In the genomic region with DNA sequence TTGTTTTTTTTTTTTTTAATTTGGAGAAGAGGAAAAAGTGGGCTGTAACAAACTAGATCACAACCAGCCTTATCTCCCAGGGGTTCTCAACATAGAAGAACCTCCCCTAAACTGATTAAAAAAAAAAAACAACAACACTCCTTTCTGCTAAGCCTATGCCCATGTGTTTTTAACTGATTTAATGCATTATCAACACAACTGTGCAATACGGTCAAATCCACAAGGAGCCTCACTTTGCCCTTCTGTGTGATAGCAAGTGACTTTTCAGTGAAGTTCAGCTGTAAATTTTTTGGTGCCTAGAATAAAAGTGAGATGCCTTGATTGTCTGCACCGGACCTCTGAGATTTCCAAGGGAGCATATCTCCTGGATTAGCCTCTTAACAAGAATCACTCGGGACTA, we compare ENCODE assay signal across 15 cellular contexts. TPM values are rescaled to one million over a fixed set of nuclear protein-coding genes. Genes with fewer than 3 reads are reported as not detected.
DNase-seq lines count a peak whose midpoint lies in the region; ATAC-seq and TF ChIP-seq lines count a peak whose summit lies in the region.
"Had no signal": no experiment of that assay in that cellular context is flagged by ENCODE, and none has a peak within 500 bp of the region (broad histone marks: within the 10 kb centered on the region; RNA-seq: fewer than 3 reads in every experiment).

No MANE protein-coding gene starts in this region.

- no peak overlapping the region for H2AFZ ChIP-seq in osteoblast (ENCODE audit: low read length)

- no peak for TF ChIP-seq CTCF in colonic mucosa (IDR thresholded peaks at IDR 0.05)
- no peak for TF ChIP-seq CTCF in osteoblast (IDR thresholded peaks at IDR 0.05; ENCODE audit: extremely low read depth, low read depth, low read length)
- no peak for TF ChIP-seq CTCF in mesothelial cell of epicardium (IDR thresholded peaks at IDR 0.05; ENCODE audit: unreplicated experiment)

- H3K4me1 ChIP-seq in right cardiac atrium (ENCODE audit: control insufficient read depth, insufficient read depth, low read length) (no peaks in the 10 kb centered on the region), colonic mucosa (no peaks in the 10 kb centered on the region), osteoblast (ENCODE audit: insufficient read depth, low read length) (peaks cover 7% of the 10 kb centered on the region), aorta (ENCODE audit: control insufficient read depth in 1 of 2, insufficient read depth in 2 of 2, low read length in 2 of 2) (no peaks in the 10 kb centered on the region)

- intact Hi-C loops in right cardiac atrium (cut with DNase I) (no loop called here), left ventricle myocardium superior (cut with micrococcal nuclease) (no loop called here), colonic mucosa (cut with DNase I) (no loop called here), aorta (cut with DNase I) (loop anchor here in 1 of 2 donors (10.0 kb wide), 1 partner anchor 229 kb away; no protein-coding TSS in a partner anchor)

- H3K27me3 ChIP-seq in right cardiac atrium (ENCODE audit: control insufficient read depth, insufficient read depth) (no peaks in the 10 kb centered on the region), colonic mucosa (peaks cover 21% of the 10 kb centered on the region), osteoblast (ENCODE audit: insufficient read depth, low read length) (peaks cover 46% of the 10 kb centered on the region), aorta (ENCODE audit: control insufficient read depth in 1 of 2, insufficient read depth in 2 of 2, low read length in 1 of 2) (no peaks in the 10 kb centered on the region)

- H4K20me1 ChIP-seq in osteoblast (ENCODE audit: insufficient read depth, low read length): no peaks in the 10 kb centered on the region

- H3K27ac ChIP-seq in right cardiac atrium (ENCODE audit: low read length) (no peak overlapping the region), colonic mucosa (peak overlapping the region; percentile 17), osteoblast (ENCODE audit: low read depth, low read length) (no peak overlapping the region), aorta (ENCODE audit: low read depth in 1 of 2, low read length in 2 of 2) (peak overlapping the region; percentile 85 to 97)

- ATAC-seq in right cardiac atrium (no peak), left ventricle myocardium superior (no peak), aorta (ENCODE audit: low FRiP score) (no peak), HG02885 (IDR thresholded peaks at IDR 0.05; ENCODE audit: poor library complexity, unreplicated experiment) (no peak)

- DNase-seq in right cardiac atrium: no peak
- no peak for DNase-seq in left ventricle myocardium superior
- no peak for DNase-seq in colonic mucosa
- peak; percentile 68 for DNase-seq in osteoblast (ENCODE audit: insufficient read length, low spot score, missing footprints)
- DNase-seq in aorta: no peak
- DNase-seq in DMS53 treated with DMSO at 0.1 percent for 48 hours (lab: John Stamatoyannopoulos, UW; ENCODE audit: unreplicated experiment): no peak
- DNase-seq in mesothelial cell of epicardium (ENCODE audit: low spot score in 2 of 2, unreplicated experiment in 2 of 2): no peak
- DNase-seq: activated CD4-positive, alpha-beta T cell treated with anti-CD3 and anti-CD28 coated beads, Interleukin-2, amount 10 ng/mL, durations not matched to agents 7 days and 5 days; activated T-cell treated with anti-CD3 and anti-CD28 coated beads, Interleukin-2, amount 50 U/mL, for 48 hours; NCI-H187; NCI-H524; stimulated activated naive CD4-positive, alpha-beta T cell; T-helper 2 cell had no signal

- H3K36me3 ChIP-seq in colonic mucosa: no peaks in the 10 kb centered on the region
- H3K36me3 ChIP-seq in osteoblast (ENCODE audit: insufficient read depth, low read length): no peaks in the 10 kb centered on the region
- H3K36me3 ChIP-seq in aorta (ENCODE audit: control insufficient read depth in 1 of 2, insufficient read depth in 2 of 2, low read length in 1 of 2): no peaks in the 10 kb centered on the region

- H3K9me3 Mint-ChIP-seq in mesothelial cell of epicardium: no peaks in the 10 kb centered on the region
- H3K9me3 Mint-ChIP-seq: activated CD4-positive, alpha-beta T cell treated with anti-CD3 and anti-CD28 coated beads, Interleukin-2, amount 10 ng/mL, durations not matched to agents 7 days and 5 days; natural killer cell treated with Interleukin-12 subunit alpha and Interleukin-12 subunit beta and Interleukin-15 and Interleukin-18, amount 100 ng/mL, for 72 hours had no signal

- H3K4me1 Mint-ChIP-seq in mesothelial cell of epicardium: peaks cover 9% of the 10 kb centered on the region

- no peaks in the 10 kb centered on the region for H3K79me2 ChIP-seq in osteoblast (ENCODE audit: insufficient read depth, low read length)

- no peak overlapping the region for H3K4me2 ChIP-seq in osteoblast (ENCODE audit: insufficient read depth, low read length)

- H3K9me3 ChIP-seq in right cardiac atrium (ENCODE audit: control insufficient read depth, low read length): no peaks in the 10 kb centered on the region
- H3K9me3 ChIP-seq in colonic mucosa: no peaks in the 10 kb centered on the region
- H3K9me3 ChIP-seq in osteoblast (ENCODE audit: low read depth, low read length): no peaks in the 10 kb centered on the region
- no peaks in the 10 kb centered on the region for H3K9me3 ChIP-seq in aorta (ENCODE audit: control insufficient read depth, low read length)

- no peak overlapping the region for H3K27ac Mint-ChIP-seq in mesothelial cell of epicardium
- H3K27ac Mint-ChIP-seq: activated CD4-positive, alpha-beta T cell treated with anti-CD3 and anti-CD28 coated beads, Interleukin-2, amount 10 ng/mL, durations not matched to agents 7 days and 5 days; natural killer cell treated with Interleukin-12 subunit alpha and Interleukin-12 subunit beta and Interleukin-15 and Interleukin-18, amount 100 ng/mL, for 72 hours had no signal

- H3K4me3 ChIP-seq in right cardiac atrium (ENCODE audit: low read length) (peak overlapping the region; percentile 75), colonic mucosa (peak overlapping the region; percentile 24), osteoblast (ENCODE audit: insufficient read depth, low read length) (no peak overlapping the region), aorta (ENCODE audit: low read length in 2 of 2) (peak overlapping the region; percentile 83 to 99)

- peaks cover 62% of the 10 kb centered on the region for H3K27me3 Mint-ChIP-seq in mesothelial cell of epicardium (ENCODE audit: low read depth)

- no peak overlapping the region for H3K4me3 Mint-ChIP-seq in mesothelial cell of epicardium
- H3K4me3 Mint-ChIP-seq: activated CD4-positive, alpha-beta T cell treated with anti-CD3 and anti-CD28 coated beads, Interleukin-2, amount 10 ng/mL, durations not matched to agents 7 days and 5 days; natural killer cell treated with Interleukin-12 subunit alpha and Interleukin-12 subunit beta and Interleukin-15 and Interleukin-18, amount 100 ng/mL, for 72 hours had no signal

- peak overlapping the region in 1 of 2 donors; percentile 32 for H3K9ac ChIP-seq in colonic mucosa (ENCODE audit: low read depth in 2 of 2, low read length in 2 of 2)

- 24% methylated on average over 3 of the region's 3 CpGs for WGBS in right cardiac atrium
- 2% methylated on average over 3 of the region's 3 CpGs for WGBS in aorta, 2 donors

- H3K36me3 Mint-ChIP-seq in mesothelial cell of epicardium: no peaks in the 10 kb centered on the region
- H3K36me3 Mint-ChIP-seq: natural killer cell treated with Interleukin-12 subunit alpha and Interleukin-12 subunit beta and Interleukin-15 and Interleukin-18, amount 100 ng/mL, for 72 hours had no signal

RNA-seq across cellular contexts. Expression of a gene that starts 0.6 kb away (rescaled TPM):
- total RNA-seq in right cardiac atrium (100 to 1,000 TPM in 2 of 4 donors, 10 to 100 TPM in 2; 70.6 to 420 (median 108) TPM), left ventricle myocardium superior (8.0 TPM), colonic mucosa (100 to 1,000 TPM in 1 of 2 donors, 10 to 100 TPM in 1; 30.0 to 770 TPM), osteoblast (under 0.01 TPM in 2 replicates), aorta (1,000 to 10,000 TPM; 1,606 to 2,053 TPM), mesothelial cell of epicardium (0.58 to 0.89 TPM (median 0.66 TPM) in 3 replicates)
- polyA plus RNA-seq in right cardiac atrium (110 TPM), aorta (100 to 1,000 TPM; 631 to 732 TPM)
- total RNA-seq: natural killer cell treated with Interleukin-12 subunit alpha and Interleukin-12 subunit beta and Interleukin-15 and Interleukin-18, amount 100 ng/mL, for 72 hours had no signal

RNA-seq across cellular contexts. Expression of a gene that starts 32.2 kb away (rescaled TPM):
- total RNA-seq in right cardiac atrium: 10 to 100 TPM; 24.5 to 37.8 (median 26.8) TPM
- polyA plus RNA-seq in right cardiac atrium: 21.5 TPM
- total RNA-seq in left ventricle myocardium superior: 30.6 TPM
- 10 to 100 TPM; 23.3 to 31.0 TPM for total RNA-seq in colonic mucosa
- total RNA-seq in osteoblast: 41.3 and 48.9 TPM in 2 replicates
- total RNA-seq in aorta: 10 to 100 TPM; 21.3 to 26.2 TPM
- polyA plus RNA-seq in aorta: 10 to 100 TPM; 23.1 to 26.8 TPM
- 23.3 to 25.5 TPM (median 24.0 TPM) in 3 replicates for total RNA-seq in mesothelial cell of epicardium

Comparison
In these comparisons a context has a peak if more than half of its experiments do, and no peak if none do; other contexts are left out.
1. H3K27ac ChIP-seq: peak in colonic mucosa (single experiment) and aorta (2 of 2); none in right cardiac atrium (single experiment) and osteoblast (single experiment).